In genomic region chr3:112561693-112562529, GRCh38 we compare ENCODE assay signal across 8 cellular contexts. TPM values are rescaled to one million over a fixed set of nuclear protein-coding genes. Genes with fewer than 3 reads are reported as not detected.
DNase-seq lines count a peak whose midpoint lies in the region; FAIRE-seq and TF ChIP-seq lines count a peak whose summit lies in the region.

Gene ATG3, minus strand, starts transcription at chr3:112561962. Its CDS starts 434 bp downstream, at chr3:112561528.
Gene SLC35A5, plus strand, starts transcription at chr3:112562045. Its CDS starts 1,359 bp downstream, at chr3:112563404.

- peak within 1 kb of the TSS; percentile 93 for H3K23ac ChIP-seq in neuronal stem cell (ENCODE audit: low read depth, low read length, poor library complexity)

- peak within 1 kb of the TSS; percentile 46 for H2AK5ac ChIP-seq in neuronal stem cell (ENCODE audit: low read depth, low read length)

- H4K91ac ChIP-seq in neuronal stem cell (ENCODE audit: low read depth, low read length, poor library complexity), result no peak within 1 kb of the TSS

- H3K36me3 ChIP-seq in neuronal stem cell (replicated peaks in 1 of 2; ENCODE audit: control insufficient read depth in 2 of 2, insufficient read depth in 2 of 2, low read length in 2 of 2), result peaks cover 0 to 41% of the 10 kb centered on the region in 2 donors

- H3K27ac Mint-ChIP-seq in activated naive CD4-positive, alpha-beta T cell treated with anti-CD3 and anti-CD28 coated beads for 36 hours, result peak within 1 kb of the TSS; percentile 98

- TF ChIP-seq CTCF in HFF-Myc (IDR thresholded peaks at IDR 0.05; ENCODE audit: low read depth, low read length, missing control alignments) (no peak), subcutaneous adipose tissue (IDR thresholded peaks at IDR 0.05; ENCODE audit: low read depth) (no peak)

- H3K4me3 Mint-ChIP-seq in activated naive CD4-positive, alpha-beta T cell treated with anti-CD3 and anti-CD28 coated beads for 36 hours, result peak within 1 kb of the TSS; percentile 90

- peak within 1 kb of the TSS; percentile 80 for H3K4me2 ChIP-seq in neuronal stem cell (ENCODE audit: insufficient read depth, low read length, poor library complexity, severe bottlenecking)

- no peak within 1 kb of the TSS for H2BK120ac ChIP-seq in neuronal stem cell (ENCODE audit: low read depth, low read length)

- peaks cover 8% of the 10 kb centered on the region for H3K36me3 Mint-ChIP-seq in activated naive CD4-positive, alpha-beta T cell treated with anti-CD3 and anti-CD28 coated beads for 36 hours (ENCODE audit: low read depth)

- H3K27me3 ChIP-seq in neuronal stem cell (ENCODE audit: control insufficient read depth in 3 of 3, insufficient read depth in 3 of 3, low read depth in 1 of 3, low read length in 3 of 3), result no peaks in the 10 kb centered on the region

- no peak for FAIRE-seq in frontal cortex (lab: Jason Lieb, UNC)

- H3K4me3 ChIP-seq in HFF-Myc (replicated peaks; ENCODE audit: low read depth, low read length), result peak within 1 kb of the TSS; percentile 89
- H3K4me3 ChIP-seq in neuronal stem cell (ENCODE audit: low read length in 2 of 2), result peak within 1 kb of the TSS; percentile 83 to 96

- intact Hi-C loops in activated naive CD4-positive, alpha-beta T cell treated with anti-CD3 and anti-CD28 coated beads for 36 hours (cut with micrococcal nuclease), result loop anchor here (1.0 to 5.0 kb wide), 19 partner anchors 21 to 1185 kb away; partner anchors contain the start of genes ABHD10, ATP6V1A, BTLA and GTPBP8

- peak within 1 kb of the TSS; percentile 27 for H2BK5ac ChIP-seq in neuronal stem cell (ENCODE audit: low read length)

- peak within 1 kb of the TSS; percentile 98 for H3K9ac ChIP-seq in neuronal stem cell (ENCODE audit: low read depth, low read length, poor library complexity)

- peaks cover 0 to 11% of the 10 kb centered on the region in 2 donors for H3K4me1 ChIP-seq in neuronal stem cell (ENCODE audit: control insufficient read depth in 2 of 2, insufficient read depth in 1 of 2, low read depth in 1 of 2, low read length in 2 of 2)

- H3K14ac ChIP-seq in neuronal stem cell (ENCODE audit: low read length), result peak within 1 kb of the TSS; percentile 97

- no peak within 1 kb of the TSS for H4K8ac ChIP-seq in neuronal stem cell (ENCODE audit: low read depth, low read length)

- no peaks in the 10 kb centered on the region for H3K9me3 Mint-ChIP-seq in activated naive CD4-positive, alpha-beta T cell treated with anti-CD3 and anti-CD28 coated beads for 36 hours

- H3K27ac ChIP-seq in neuronal stem cell (replicated peaks; ENCODE audit: low read length), result peak within 1 kb of the TSS; percentile 94

- peaks cover 30% of the 10 kb centered on the region for H3K4me1 Mint-ChIP-seq in activated naive CD4-positive, alpha-beta T cell treated with anti-CD3 and anti-CD28 coated beads for 36 hours (ENCODE audit: low read depth)

- H2BK15ac ChIP-seq in neuronal stem cell (ENCODE audit: low read length), result peak within 1 kb of the TSS; percentile 85

- no peaks in the 10 kb centered on the region for H3K27me3 Mint-ChIP-seq in activated naive CD4-positive, alpha-beta T cell treated with anti-CD3 and anti-CD28 coated beads for 36 hours (ENCODE audit: low read depth)

- H3K79me1 ChIP-seq in neuronal stem cell (ENCODE audit: low read depth, low read length), result peaks cover 2% of the 10 kb centered on the region

- no CpG with 5 or more reads among the region's 66 CpGs for WGBS in neuronal stem cell (ENCODE audit: extremely low coverage in 2 of 2, insufficient read length in 2 of 2, insufficient replicate concordance in 1 of 2), 2 donors

- no peaks in the 10 kb centered on the region for H3K9me3 ChIP-seq in neuronal stem cell (replicated peaks in 1 of 2; ENCODE audit: control insufficient read depth in 2 of 2, insufficient read depth in 1 of 2, low read depth in 1 of 2, low read length in 2 of 2)

- peak within 1 kb of the TSS; percentile 96 for H3K18ac ChIP-seq in neuronal stem cell (ENCODE audit: low read length)

- CTCF ChIA-PET in activated naive CD4-positive, alpha-beta T cell treated with anti-CD3 and anti-CD28 coated beads for 36 hours (lab: Charles Lee), result interaction anchor here (0.6 to 1.1 kb wide), 6 partner anchors 17 to 229 kb away, joined by 3 to 5 read pairs (median 3); partner anchors contain the start of gene CD200

- peak within 1 kb of the TSS; percentile 97 for H2AFZ ChIP-seq in neuronal stem cell (ENCODE audit: low read length)

- no peak within 1 kb of the TSS for H2BK12ac ChIP-seq in neuronal stem cell (ENCODE audit: low read length)

- DNase-seq in GM04504 (ENCODE audit: low read depth) (peak; percentile 96), HFF-Myc (ENCODE audit: extremely low read depth, low read depth) (peak; percentile 94), NAMALWA (ENCODE audit: low spot score) (peak; percentile 99), SK-N-DZ (ENCODE audit: low spot score) (peak; percentile 98), frontal cortex (ENCODE audit: low spot score in 2 of 2) (peak; percentile 88 to 92), neuronal stem cell (ENCODE audit: low spot score) (peak; percentile 95)
- DNase-seq in activated naive CD4-positive, alpha-beta T cell treated with anti-CD3 and anti-CD28 coated beads for 36 hours, result peak; percentile 99

- H3K4ac ChIP-seq in neuronal stem cell (ENCODE audit: low read length), result no peak within 1 kb of the TSS

RNA-seq across cellular contexts. Expression of gene ATG3, which starts in this region (rescaled TPM):
- polyA plus RNA-seq in SK-N-DZ (2014; cell fraction: cytosol; rRNA removed), result 30.7 and 31.3 TPM in 2 replicates
- 28.1 and 33.7 TPM in 2 replicates for polyA plus RNA-seq in SK-N-DZ (2014; cell fraction: nucleus; rRNA removed)
- 10 to 100 TPM; 49.2 to 50.4 TPM for total RNA-seq in activated naive CD4-positive, alpha-beta T cell treated with anti-CD3 and anti-CD28 coated beads for 36 hours
- total RNA-seq in frontal cortex (51.8 TPM), subcutaneous adipose tissue (10 to 100 TPM; 53.9 to 79.3 (median 70.3) TPM)
- 38.8 TPM for polyA plus RNA-seq in neuronal stem cell (2013, experiment 1 of 2)
- 38.7 TPM for polyA plus RNA-seq in neuronal stem cell (2013, experiment 2 of 2)

RNA-seq across cellular contexts. Expression of gene SLC35A5, which starts in this region (rescaled TPM):
- polyA plus RNA-seq in SK-N-DZ (2014; cell fraction: cytosol; rRNA removed), result 24.7 and 28.5 TPM in 2 replicates
- polyA plus RNA-seq in SK-N-DZ (2014; cell fraction: nucleus; rRNA removed), result 21.8 and 23.0 TPM in 2 replicates
- total RNA-seq in activated naive CD4-positive, alpha-beta T cell treated with anti-CD3 and anti-CD28 coated beads for 36 hours, result 10 to 100 TPM; 15.7 to 16.0 TPM
- total RNA-seq in frontal cortex (51.4 TPM), subcutaneous adipose tissue (10 to 100 TPM; 26.6 to 42.6 (median 37.6) TPM)
- polyA plus RNA-seq in neuronal stem cell (2013, experiment 1 of 2), result 27.2 TPM
- polyA plus RNA-seq in neuronal stem cell (2013, experiment 2 of 2), result 26.2 TPM

Comparison
In these comparisons a context has a peak if more than half of its experiments do, and no peak if none do; other contexts are left out.
1. Peak in every context shown above with its lines: DNase-seq, H3K4me3 ChIP-seq and H3K27ac ChIP-seq.